ENCODE assay signal across 7 cellular contexts in genomic region chr12:100289011-100289410, GRCh38.
"Had no signal": no experiment of that assay in that cellular context is flagged by ENCODE, and none has a peak within 500 bp of the region (broad histone marks: within the 10 kb centered on the region; RNA-seq: fewer than 3 reads in every experiment).

No MANE protein-coding gene starts in this region.

- H3K4me3 ChIP-seq: GM23338 had no signal

- H3K27me3 Mint-ChIP-seq: IgD-negative memory B cell had no signal

- H3K4me1 Mint-ChIP-seq: GM23338, H9, IgD-negative memory B cell had no signal

- H3K4me3 Mint-ChIP-seq: GM23338, H9, HFFc6, IgD-negative memory B cell had no signal

- H3K27ac ChIP-seq: HL-60 had no signal

- H3K9me3 Mint-ChIP-seq: HFFc6, IgD-negative memory B cell had no signal

- DNase-seq: H9, HCEC 1CT, HFFc6 had no signal

- ATAC-seq: GM23338, HepG2 had no signal

- H3K27ac Mint-ChIP-seq: GM23338, H9, HFFc6 had no signal
